In the genomic region with DNA sequence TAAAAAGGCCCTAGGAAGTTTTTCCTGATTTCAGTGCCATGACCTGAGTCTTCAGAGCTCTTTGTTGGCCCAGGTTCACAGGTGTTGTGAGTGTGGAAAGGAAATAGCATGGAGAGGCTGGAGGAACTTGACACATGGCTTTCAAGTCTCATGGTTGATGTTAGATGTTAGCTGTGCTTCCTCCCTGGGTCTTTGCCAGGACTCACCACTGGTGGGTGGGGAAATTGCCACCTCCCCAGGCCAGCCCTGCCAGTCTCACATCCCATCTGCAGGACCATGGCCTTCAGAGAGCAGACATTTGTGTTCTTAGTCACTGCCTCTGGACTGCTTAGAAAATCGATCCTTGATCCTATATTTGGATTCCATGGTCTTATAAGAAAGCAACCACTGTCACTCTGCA, we compare ENCODE assay signal across 20 cellular contexts.
A peak's percentile ranks its signal among the peaks of the same experiment; 100 is the strongest.
DNase-seq lines count a peak whose midpoint lies in the region; ATAC-seq, FAIRE-seq and TF ChIP-seq lines count a peak whose summit lies in the region.
"Had no signal": no experiment of that assay in that cellular context is flagged by ENCODE, and none has a peak within 500 bp of the region (broad histone marks: within the 10 kb centered on the region; RNA-seq: fewer than 3 reads in every experiment).

No MANE protein-coding gene starts in this region.

- H2BK12ac ChIP-seq in H1 (ENCODE audit: low read depth, low read length), result no peak overlapping the region

- H4K91ac ChIP-seq in H1 (replicated peaks; ENCODE audit: insufficient read length, low read length), result no peak overlapping the region

- no peak overlapping the region for H3K56ac ChIP-seq in H1 (replicated peaks; ENCODE audit: insufficient read length, low read depth, low read length)

- H3K27ac Mint-ChIP-seq in natural killer cell, result no peak overlapping the region
- H3K27ac Mint-ChIP-seq: CD4-positive, alpha-beta T cell had no signal

- H3K9me3 ChIP-seq in H1 (ENCODE audit: insufficient read depth in 2 of 2, low read depth in 1 of 2, low read length in 1 of 2) (no peaks in the 10 kb centered on the region), spleen (no peaks in the 10 kb centered on the region)
- H3K9me3 ChIP-seq: BE2C had no signal

- H3K36me3 ChIP-seq in H1 (ENCODE audit: control insufficient read depth in 2 of 4, insufficient read depth in 4 of 4, low read length in 3 of 4) (no peaks in the 10 kb centered on the region), spleen (peaks cover 0 to 5% (median 0%) of the 10 kb centered on the region in 6 donors)
- H3K36me3 ChIP-seq: BE2C had no signal

- 82% methylated on average over 1 of the region's 1 CpG; no CpG with 5 or more reads in 1 of the 2 experiments for WGBS in H1 (ENCODE audit: extremely low coverage in 1 of 2, insufficient coverage in 1 of 2, insufficient read length in 1 of 2, insufficient replicate concordance in 2 of 2, low coverage in 1 of 2, low lambda C conversion rate in 2 of 2, missing lambda C conversion rate in 1 of 2), 2 experiments
- 64 to 92% (median 79%) methylated on average over 1 of the region's 1 CpG for WGBS in spleen, 5 donors

- no peak overlapping the region for H4K8ac ChIP-seq in H1 (ENCODE audit: extremely low read depth, insufficient read depth, low read length)

- H3K4me1 ChIP-seq in H1 (replicated peaks in 1 of 4; ENCODE audit: control insufficient read depth in 3 of 4, insufficient read depth in 4 of 4, low read length in 3 of 4) (peaks cover 0 to 5% (median 1%) of the 10 kb centered on the region in 4 experiments; a peak in 3 of 7 replicates), spleen (peaks cover 0 to 17% (median 9%) of the 10 kb centered on the region in 6 donors)

- no peak for TF ChIP-seq EP300 in H1 (IDR thresholded peaks at IDR 0.05; ENCODE audit: borderline replicate concordance in 1 of 2, low read depth in 2 of 2, low read length in 2 of 2)

- H4K5ac ChIP-seq in H1 (ENCODE audit: insufficient read length, low read depth, low read length), result no peak overlapping the region

- no peak overlapping the region for H2BK5ac ChIP-seq in H1 (ENCODE audit: low read depth, low read length)

- H3K4me1 Mint-ChIP-seq in natural killer cell, result no peaks in the 10 kb centered on the region

- no peak overlapping the region for H3K4me3 Mint-ChIP-seq in natural killer cell
- H3K4me3 Mint-ChIP-seq: CD4-positive, alpha-beta T cell had no signal

- no peak overlapping the region for H2BK120ac ChIP-seq in H1 (replicated peaks; ENCODE audit: low read depth, low read length)

- H3K14ac ChIP-seq in H1 (ENCODE audit: insufficient read length), result no peak overlapping the region

- H3K27me3 ChIP-seq in H1 (replicated peaks in 1 of 4; ENCODE audit: control insufficient read depth in 3 of 4, extremely low read depth in 1 of 4, insufficient read depth in 3 of 4, low read length in 3 of 4) (no peaks in the 10 kb centered on the region), spleen (replicated peaks in 1 of 7) (no peaks in the 10 kb centered on the region)
- H3K27me3 ChIP-seq: BE2C had no signal

- H3K27ac ChIP-seq in H1 (ENCODE audit: low read depth, low read length), result no peak overlapping the region
- H3K27ac ChIP-seq in spleen, result no peak overlapping the region
- H3K27ac ChIP-seq: KMS-11 had no signal

- H2AFZ ChIP-seq in H1 (ENCODE audit: low read length), result no peak overlapping the region

- no peak for TF ChIP-seq RAD21 in H1 (IDR thresholded peaks at IDR 0.05 in 1 of 2, conservative IDR thresholded peaks at IDR 0.05 in 1 of 2; ENCODE audit: low read depth in 2 of 2, low read length in 2 of 2)

- no peak overlapping the region for H3K4me2 ChIP-seq in H1 (ENCODE audit: insufficient read depth in 1 of 2, low read depth in 2 of 2, low read length in 2 of 2)
- H3K4me2 ChIP-seq: KMS-11 had no signal

- H3K23ac ChIP-seq in H1 (ENCODE audit: insufficient read length), result no peak overlapping the region

- no peaks in the 10 kb centered on the region; the same call in 1 of the 2 replicates for H3K23me2 ChIP-seq in H1 (ENCODE audit: low read depth, low read length)

- H2AK5ac ChIP-seq in H1 (ENCODE audit: low read depth, low read length), result no peak overlapping the region

- no peak overlapping the region for H3K18ac ChIP-seq in H1 (ENCODE audit: extremely low read depth, low read length)

- H3K9me3 Mint-ChIP-seq in natural killer cell, result no peaks in the 10 kb centered on the region
- H3K9me3 Mint-ChIP-seq: CD4-positive, alpha-beta T cell had no signal

- POLR2A ChIA-PET in H1 (lab: Charles Lee; ENCODE audit: partially characterized antibody), result no interaction called here

- H3K36me3 Mint-ChIP-seq in natural killer cell, result no peaks in the 10 kb centered on the region

- H3K4ac ChIP-seq in H1 (replicated peaks; ENCODE audit: insufficient read length, low read depth, low read length), result no peak overlapping the region

- CTCF ChIA-PET in H1 (lab: Charles Lee; ENCODE audit: partially characterized antibody), result interaction anchor here (0.5 to 1.4 kb wide), 2 partner anchors 18 to 202 kb away, joined by 3 to 4 read pairs; no protein-coding TSS in a partner anchor

- no peaks in the 10 kb centered on the region for H3K27me3 Mint-ChIP-seq in natural killer cell (ENCODE audit: low read depth in 2 of 2)
- H3K27me3 Mint-ChIP-seq: CD4-positive, alpha-beta T cell had no signal

- H4K20me1 ChIP-seq in H1 (replicated peaks in 1 of 2; ENCODE audit: control insufficient read depth in 1 of 2, insufficient read depth in 2 of 2, low read length in 2 of 2), result no peaks in the 10 kb centered on the region

- intact Hi-C loops in spleen (cut with DNase I; ENCODE audit: low total_unique reads), result no loop called here
- intact Hi-C loops in natural killer cell (cut with micrococcal nuclease), result no loop called here

- FAIRE-seq in H1 (lab: Jason Lieb, UNC), result no peak
- FAIRE-seq: H54 had no signal

- no peak for ATAC-seq in natural killer cell
- ATAC-seq: SK-N-SH treated with all-trans-retinoic acid at 6 μM for 48 hours had no signal

- no peaks in the 10 kb centered on the region for H3K79me1 ChIP-seq in H1 (ENCODE audit: low read depth, low read length)

- no peaks in the 10 kb centered on the region for H3K79me2 ChIP-seq in H1 (ENCODE audit: control insufficient read depth in 1 of 2, insufficient read depth in 2 of 2, low read length in 2 of 2)

- no peak overlapping the region for H3K4me3 ChIP-seq in H1 (ENCODE audit: extremely low read depth in 1 of 4, insufficient read depth in 2 of 4, low read depth in 3 of 4, low read length in 4 of 4)
- no peak overlapping the region for H3K4me3 ChIP-seq in spleen

- DNase-seq in NCI-H2029 (lab: John Stamatoyannopoulos, UW), result peak; percentile 12
- DNase-seq in NCI-H2029 treated with DMSO at 0.1 percent for 48 hours (lab: John Stamatoyannopoulos, UW), result no peak
- DNase-seq in M059J (ENCODE audit: low read depth), result peak; percentile 4
- no peak for DNase-seq in H1 (ENCODE audit: low read depth in 1 of 2, low spot score in 2 of 2)
- peak; percentile 49 for DNase-seq in pons (ENCODE audit: low spot score)
- DNase-seq in spleen, result no peak
- DNase-seq in natural killer cell, result no peak
- DNase-seq in activated CD4-positive, CD25-positive, alpha-beta regulatory T cell treated with anti-CD3 and anti-CD28 coated beads, Interleukin-2, amount 50 U/mL, for 72 hours, result no peak
- DNase-seq: BE2C; CD4-positive, alpha-beta T cell; DMS79 treated with DMSO at 0.1 percent for 48 hours; NCI-H1436; NCI-H1930; NCI-H446 treated with DMSO at 0.1 percent for 48 hours; NCI-H748 treated with DMSO at 0.1 percent for 48 hours; OCI-M1; SIG-M5 had no signal

- 0 out of 2 replicates have a peak overlapping the region, but pooled peaks have one; percentile 19 for H2BK20ac ChIP-seq in H1 (ENCODE audit: low read length)

- no peak for TF ChIP-seq CTCF in H1 (IDR thresholded peaks at IDR 0.05; ENCODE audit: control extremely low read depth in 1 of 3, insufficient read depth in 1 of 3, low read depth in 1 of 3, low read length in 3 of 3)
- TF ChIP-seq CTCF in spleen (IDR thresholded peaks at IDR 0.05 in 8 of 11, conservative IDR thresholded peaks at IDR 0.05 in 3 of 11), result no peak
- TF ChIP-seq CTCF in natural killer cell (IDR thresholded peaks at IDR 0.05), result no peak

- no peak overlapping the region; the same call in 1 of the 2 replicates for H2BK15ac ChIP-seq in H1 (ENCODE audit: low read length)

- no peak for TF ChIP-seq POLR2A in H1 (IDR thresholded peaks at IDR 0.05; ENCODE audit: control extremely low read depth in 1 of 2, low read depth in 2 of 2, low read length in 2 of 2)
- TF ChIP-seq POLR2A in spleen (IDR thresholded peaks at IDR 0.05), result no peak

- no peak overlapping the region for H3K9ac ChIP-seq in H1 (replicated peaks in 1 of 4; ENCODE audit: extremely low read depth in 1 of 4, low read depth in 3 of 4, low read length in 3 of 4)
- H3K9ac ChIP-seq: KMS-11 had no signal

TF ChIP-seq in H1, 55 proteins besides CTCF, POLR2A, EP300 and RAD21 (continues in another document):
- no peak for TF ChIP-seq KDM5A (IDR thresholded peaks at IDR 0.05; ENCODE audit: low read length)
- TF ChIP-seq GABPA (IDR thresholded peaks at IDR 0.05; ENCODE audit: borderline replicate concordance, insufficient read depth, low read length), result no peak
- TF ChIP-seq CHD2 (IDR thresholded peaks at IDR 0.05; ENCODE audit: low read length), result no peak
- TF ChIP-seq, protein P1, sequence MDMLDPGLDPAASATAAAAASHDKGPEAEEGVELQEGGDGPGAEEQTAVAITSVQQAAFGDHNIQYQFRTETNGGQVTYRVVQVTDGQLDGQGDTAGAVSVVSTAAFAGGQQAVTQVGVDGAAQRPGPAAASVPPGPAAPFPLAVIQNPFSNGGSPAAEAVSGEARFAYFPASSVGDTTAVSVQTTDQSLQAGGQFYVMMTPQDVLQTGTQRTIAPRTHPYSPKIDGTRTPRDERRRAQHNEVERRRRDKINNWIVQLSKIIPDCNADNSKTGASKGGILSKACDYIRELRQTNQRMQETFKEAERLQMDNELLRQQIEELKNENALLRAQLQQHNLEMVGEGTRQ (IDR thresholded peaks at IDR 0.05; ENCODE audit: low read length), result no peak
- TF ChIP-seq, protein P2, sequence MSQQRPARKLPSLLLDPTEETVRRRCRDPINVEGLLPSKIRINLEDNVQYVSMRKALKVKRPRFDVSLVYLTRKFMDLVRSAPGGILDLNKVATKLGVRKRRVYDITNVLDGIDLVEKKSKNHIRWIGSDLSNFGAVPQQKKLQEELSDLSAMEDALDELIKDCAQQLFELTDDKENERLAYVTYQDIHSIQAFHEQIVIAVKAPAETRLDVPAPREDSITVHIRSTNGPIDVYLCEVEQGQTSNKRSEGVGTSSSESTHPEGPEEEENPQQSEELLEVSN (IDR thresholded peaks at IDR 0.05), result no peak
- TF ChIP-seq BRCA1 (IDR thresholded peaks at IDR 0.05; ENCODE audit: low read depth, low read length), result no peak
- TF ChIP-seq NANOG (IDR thresholded peaks at IDR 0.05; ENCODE audit: insufficient read depth, low read depth, low read length, poor library complexity, severe bottlenecking), result no peak
- no peak for TF ChIP-seq PHF8 (conservative IDR thresholded peaks at IDR 0.05; ENCODE audit: low read depth, low read length)
- no peak for TF ChIP-seq EGR1 (IDR thresholded peaks at IDR 0.05; ENCODE audit: borderline replicate concordance, low read depth, low read length)
- TF ChIP-seq SP2 (IDR thresholded peaks at IDR 0.05; ENCODE audit: low read length), result no peak
- no peak for TF ChIP-seq SRF (IDR thresholded peaks at IDR 0.05; ENCODE audit: low read depth, low read length)
- no peak for TF ChIP-seq YY1 (IDR thresholded peaks at IDR 0.05; ENCODE audit: low read depth, low read length)
- TF ChIP-seq ASH2L (IDR thresholded peaks at IDR 0.05; ENCODE audit: low read length), result no peak

Comparison
In these comparisons a context has a peak if more than half of its experiments do, and no peak if none do; other contexts are left out.
1. DNase-seq: peak in NCI-H2029 (single experiment), M059J (single experiment) and pons (single experiment); none in NCI-H2029 treated with DMSO at 0.1 percent for 48 hours (single experiment), H1 (0 of 2), spleen (single experiment), natural killer cell (single experiment) and activated CD4-positive, CD25-positive, alpha-beta regulatory T cell treated with anti-CD3 and anti-CD28 coated beads, Interleukin-2, amount 50 U/mL, for 72 hours (single experiment).